26 cellular contexts compared by ENCODE assay signal in genomic region chr18:58252166-58252565, GRCh38.
"Had no signal": no experiment of that assay in that cellular context is flagged by ENCODE, and none has a peak within 500 bp of the region (broad histone marks: within the 10 kb centered on the region; RNA-seq: fewer than 3 reads in every experiment).

No MANE protein-coding gene starts in this region.

- H3K9me3 ChIP-seq: esophagus squamous epithelium, mucosa of descending colon, thyroid gland had no signal

- H3K4me2 ChIP-seq: neural progenitor cell had no signal

- H3K4me1 Mint-ChIP-seq: activated CD4-positive, alpha-beta T cell treated with anti-CD3 and anti-CD28 coated beads for 36 hours; activated naive CD8-positive, alpha-beta T cell treated with anti-CD3 and anti-CD28 coated beads for 36 hours had no signal

- H3K27ac Mint-ChIP-seq: activated CD4-positive, alpha-beta T cell treated with anti-CD3 and anti-CD28 coated beads for 36 hours; activated naive CD8-positive, alpha-beta T cell treated with anti-CD3 and anti-CD28 coated beads for 36 hours; activated T-helper 2 cell treated with anti-CD3 and anti-CD28 coated beads, Interferon-gamma antibody, Interleukin-2, Interleukin-4, amounts not matched to agents 10 μg/mL and 5 μg/mL and 100 μg/mL, durations not matched to agents 14 hours and 24 hours and 36 hours; endodermal cell; memory B cell; naive B cell; neural progenitor cell; progenitor cell of endocrine pancreas; WTC11 had no signal

- H3K36me3 Mint-ChIP-seq: activated naive CD8-positive, alpha-beta T cell treated with anti-CD3 and anti-CD28 coated beads for 36 hours; naive B cell; WTC11 had no signal

- DNase-seq: activated CD4-positive, alpha-beta T cell treated with anti-CD3 and anti-CD28 coated beads for 36 hours; activated CD4-positive, alpha-beta T cell treated with anti-CD3 and anti-CD28 coated beads, Interleukin-2, amount 50 U/mL, for 4 hours; activated CD8-positive, alpha-beta memory T cell treated with anti-CD3 and anti-CD28 coated beads, Interleukin-2, amount 50 U/mL, for 48 hours; activated naive CD4-positive, alpha-beta T cell treated with Interleukin-2 at 50 U/mL for 16 hours; activated naive CD8-positive, alpha-beta T cell treated with anti-CD3 and anti-CD28 coated beads for 36 hours; activated T-cell treated with anti-CD3 and anti-CD28 coated beads, Interleukin-2, amount 50 U/mL, for 4 hours; amniotic stem cell; cerebellar nuclear complex; cortex of kidney; endodermal cell; esophagus squamous epithelium; hippocampal formation; left ventricle myocardium superior; mucosa of descending colon; naive B cell; stimulated activated CD4-positive, alpha-beta T cell treated with anti-CD3 and anti-CD28 coated beads, Interleukin-12 subunit alpha, Interleukin-12 subunit beta, amount 100 ng/mL, for 4 hours; stimulated activated CD4-positive, alpha-beta T cell treated with anti-CD3 and anti-CD28 coated beads, Interleukin-4, amount 100 ng/mL, for 4 hours; stimulated activated naive CD8-positive, alpha-beta T cell treated with anti-CD3 and anti-CD28 coated beads, Interleukin-15, Interleukin-2, amounts not matched to agents 100 U/mL and 50 U/mL, for 24 hours; substantia nigra; T-helper 1 cell; thyroid gland had no signal

- H3K27me3 Mint-ChIP-seq: activated CD4-positive, alpha-beta T cell treated with anti-CD3 and anti-CD28 coated beads for 36 hours; activated naive CD8-positive, alpha-beta T cell treated with anti-CD3 and anti-CD28 coated beads for 36 hours; memory B cell; naive B cell; progenitor cell of endocrine pancreas had no signal

- H3K4me3 ChIP-seq: esophagus squamous epithelium, mucosa of descending colon, neural progenitor cell, thyroid gland had no signal

- H3K27me3 ChIP-seq: esophagus squamous epithelium, neural progenitor cell, thyroid gland had no signal

- ATAC-seq: activated CD4-positive, alpha-beta T cell treated with anti-CD3 and anti-CD28 coated beads for 36 hours; activated T-cell treated with anti-CD3 and anti-CD28 coated beads, Interleukin-2, amount 50 U/mL, for 4 hours; left ventricle myocardium superior; mucosa of descending colon; stimulated activated naive CD8-positive, alpha-beta T cell treated with anti-CD3 and anti-CD28 coated beads, Interleukin-15, Interleukin-2, amounts not matched to agents 100 U/mL and 50 U/mL, for 24 hours; WTC11 had no signal

- H3K36me3 ChIP-seq: neural progenitor cell, thyroid gland had no signal

- H3K4me3 Mint-ChIP-seq: activated CD4-positive, alpha-beta T cell treated with anti-CD3 and anti-CD28 coated beads for 36 hours; activated naive CD8-positive, alpha-beta T cell treated with anti-CD3 and anti-CD28 coated beads for 36 hours; activated T-cell treated with anti-CD3 and anti-CD28 coated beads, Interleukin-2, amount 50 U/mL, for 4 hours; endodermal cell; memory B cell; naive B cell; neural progenitor cell; WTC11 had no signal

- H3K27ac ChIP-seq: esophagus squamous epithelium, neural progenitor cell had no signal

- H2AFZ ChIP-seq: neural progenitor cell had no signal

- H3K9me3 Mint-ChIP-seq: activated naive CD8-positive, alpha-beta T cell treated with anti-CD3 and anti-CD28 coated beads for 36 hours; activated T-cell treated with anti-CD3 and anti-CD28 coated beads, Interleukin-2, amount 50 U/mL, for 4 hours; activated T-helper 2 cell treated with anti-CD3 and anti-CD28 coated beads, Interferon-gamma antibody, Interleukin-2, Interleukin-4, amounts not matched to agents 10 μg/mL and 5 μg/mL and 100 μg/mL, durations not matched to agents 14 hours and 24 hours and 36 hours; endodermal cell; memory B cell; neural progenitor cell; WTC11 had no signal

- H3K9ac ChIP-seq: neural progenitor cell had no signal
